In genomic region chr12:116708826-116709756, GRCh38 we compare ENCODE assay signal across 8 cellular contexts. TPM values are rescaled to one million over a fixed set of nuclear protein-coding genes. Genes with fewer than 3 reads are reported as not detected.
A peak's percentile ranks its signal among the peaks of the same experiment; 100 is the strongest.
DNase-seq lines count a peak whose midpoint lies in the region; ATAC-seq and TF ChIP-seq lines count a peak whose summit lies in the region.

No MANE protein-coding gene starts in this region.

- peak in 5 of 7 experiments; percentile 38 to 73 (median 69) for TF ChIP-seq CTCF in stomach (IDR thresholded peaks at IDR 0.05)

- no peak for TF ChIP-seq POLR2A in stomach (IDR thresholded peaks at IDR 0.05)

- H3K9me3 ChIP-seq in effector memory CD4-positive, alpha-beta T cell (ENCODE audit: control insufficient read depth, low read length): no peaks in the 10 kb centered on the region
- H3K9me3 ChIP-seq in stomach: no peaks in the 10 kb centered on the region

- intact Hi-C loops in stomach (cut with DNase I; ENCODE audit: low total_unique reads): no loop called here

- TF ChIP-seq EP300 in stomach (IDR thresholded peaks at IDR 0.05): no peak

- H3K4me3 ChIP-seq in effector memory CD4-positive, alpha-beta T cell (ENCODE audit: insufficient read depth, low read depth, low read length, poor library complexity, severe bottlenecking): no peak overlapping the region
- no peak overlapping the region for H3K4me3 ChIP-seq in stomach

- H3K27me3 ChIP-seq in effector memory CD4-positive, alpha-beta T cell (replicated peaks; ENCODE audit: control insufficient read depth, insufficient read depth, low read length, poor library complexity, severe bottlenecking): no peaks in the 10 kb centered on the region
- peaks cover 0 to 7% (median 0%) of the 10 kb centered on the region in 3 donors for H3K27me3 ChIP-seq in stomach

- peak; percentile 69 for ATAC-seq in HG03196 (IDR thresholded peaks at IDR 0.05; ENCODE audit: unreplicated experiment)
- ATAC-seq in GM18520 (IDR thresholded peaks at IDR 0.05; ENCODE audit: unreplicated experiment): no peak

- peaks cover 5% of the 10 kb centered on the region for H3K4me1 ChIP-seq in effector memory CD4-positive, alpha-beta T cell (ENCODE audit: control insufficient read depth, insufficient read depth, low read length, poor library complexity, severe bottlenecking)
- H3K4me1 ChIP-seq in stomach: peaks cover 5 to 21% (median 10%) of the 10 kb centered on the region in 4 donors

- H3K36me3 ChIP-seq in effector memory CD4-positive, alpha-beta T cell (ENCODE audit: control insufficient read depth, insufficient read depth, low read length): no peaks in the 10 kb centered on the region
- H3K36me3 ChIP-seq in stomach: peaks cover 0 to 11% (median 8%) of the 10 kb centered on the region in 4 donors

- WGBS in stomach, 5 donors: 18 to 29% (median 23%) methylated on average over 25 to 26 of the region's 26 CpGs

- H3K27ac ChIP-seq in effector memory CD4-positive, alpha-beta T cell (ENCODE audit: insufficient read depth, low read length, poor library complexity, severe bottlenecking): no peak overlapping the region
- no peak overlapping the region for H3K27ac ChIP-seq in stomach

- peak; percentile 82 for DNase-seq in COLO668 (lab: John Stamatoyannopoulos, UW; ENCODE audit: unreplicated experiment)
- DNase-seq in NCI-H748 (lab: John Stamatoyannopoulos, UW; ENCODE audit: unreplicated experiment): peak; percentile 83
- DNase-seq in activated CD8-positive, alpha-beta memory T cell treated with anti-CD3 and anti-CD28 coated beads for 1 hour (ENCODE audit: extremely low read depth in 1 of 2, low read depth in 1 of 2): peak; percentile 12 to 14
- DNase-seq in effector memory CD4-positive, alpha-beta T cell: peak in 2 of 3 donors; percentile 12 to 17
- DNase-seq in mucosa of gallbladder (ENCODE audit: low spot score): peak; percentile 45
- peak; percentile 74 for DNase-seq in stomach

RNA-seq across cellular contexts. Expression of gene SPRING1, which starts 28.8 kb away (rescaled TPM):
- total RNA-seq in mucosa of gallbladder (27.7 TPM), stomach (100 to 1,000 TPM in 1 of 5 donors, 10 to 100 TPM in 3, 1 to 10 TPM in 1; 1.2 to 124 (median 71.9) TPM)
- polyA plus RNA-seq in stomach: 10 to 100 TPM; 11.6 to 27.0 (median 19.9) TPM

RNA-seq across cellular contexts. Expression of gene RNFT2, which starts 29.0 kb away (rescaled TPM):
- total RNA-seq in mucosa of gallbladder (5.6 TPM), stomach (10 to 100 TPM in 1 of 5 donors, 1 to 10 TPM in 2, under 1 TPM in 1, not detected in 1; 0.43 to 12.7 (median 3.4) TPM)
- 1 to 10 TPM in 1 of 3 donors, under 1 TPM in 1, not detected in 1; 0.44 to 1.0 TPM for polyA plus RNA-seq in stomach

Comparison
In these comparisons a context has a peak if more than half of its experiments do, and no peak if none do; other contexts are left out.
1. DNase-seq: peak in every context shown above with its lines; median percentile 83 in NCI-H748; 82 in COLO668; 74 in stomach; 45 in mucosa of gallbladder; 14 in effector memory CD4-positive, alpha-beta T cell; 13 in activated CD8-positive, alpha-beta memory T cell treated with anti-CD3 and anti-CD28 coated beads for 1 hour.